Comparison of ENCODE assay signal across 8 cellular contexts in the genomic region with DNA sequence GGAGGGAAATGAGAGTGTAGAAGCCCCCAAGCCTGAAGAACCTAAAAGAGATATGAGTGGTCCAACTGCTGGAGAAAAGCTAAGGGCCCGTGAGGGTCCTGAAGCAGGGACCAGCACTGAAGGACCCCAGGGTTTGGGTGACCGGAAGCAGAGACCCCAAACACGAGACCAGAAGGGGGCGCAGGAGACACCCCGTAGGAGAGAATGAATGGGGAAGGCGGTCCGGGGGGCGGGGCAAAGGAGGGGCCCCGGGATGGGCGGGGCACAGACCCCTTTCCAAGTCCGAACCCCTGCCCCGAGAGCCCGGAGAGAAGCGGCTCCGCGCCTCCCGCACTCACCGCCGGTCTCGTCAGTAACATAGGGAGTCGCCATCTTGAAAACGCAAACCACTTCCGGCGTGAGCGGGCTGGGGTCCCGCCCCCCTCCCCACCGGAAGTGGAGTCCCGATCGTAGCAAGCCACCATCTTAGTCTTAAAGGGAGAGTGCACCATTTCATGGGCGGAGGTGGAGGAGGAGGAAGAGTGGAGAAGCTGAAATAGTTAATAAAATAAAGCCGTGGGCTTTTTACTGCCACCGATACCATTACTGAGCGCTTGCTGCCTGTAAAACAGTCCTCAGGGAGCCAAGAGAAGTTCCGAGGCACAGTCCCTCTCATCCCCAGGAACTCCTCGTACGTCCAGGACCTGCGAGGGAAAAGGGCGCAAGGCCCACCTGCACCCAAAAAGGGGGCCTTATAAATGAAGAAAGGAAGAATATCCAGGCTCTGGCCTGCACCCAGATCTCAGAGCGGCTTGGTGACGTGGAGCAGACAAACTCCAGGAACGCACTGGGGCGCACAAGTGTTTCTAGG. TPM values are rescaled to one million over a fixed set of nuclear protein-coding genes. Genes with fewer than 3 reads are reported as not detected.
DNase-seq lines count a peak whose midpoint lies in the region; ATAC-seq lines count a peak whose summit lies in the region.

No MANE protein-coding gene starts in this region.

- H3K79me1 ChIP-seq in mesenchymal stem cell (replicated peaks; ENCODE audit: low read length, poor library complexity, severe bottlenecking): peaks cover 8% of the 10 kb centered on the region

- under 1% methylated on average over 40 of the region's 42 CpGs for WGBS in mesenchymal stem cell

- H3K4ac ChIP-seq in mesenchymal stem cell (ENCODE audit: low read depth in 1 of 2, low read length in 2 of 2): peak overlapping the region; percentile 88 to 98

- DNase-seq in CMK (ENCODE audit: low read depth): peak; percentile 84
- DNase-seq in HT-29 (ENCODE audit: low spot score): peak; percentile 93
- peak; percentile 30 for DNase-seq in NK-92 (lab: John Stamatoyannopoulos, UW; ENCODE audit: unreplicated experiment)
- peak; percentile 98 for DNase-seq in activated CD8-positive, alpha-beta memory T cell treated with anti-CD3 and anti-CD28 coated beads for 24 hours
- DNase-seq in effector memory CD4-positive, alpha-beta T cell: peak; percentile 84 to 89 (median 86)
- DNase-seq in mesenchymal stem cell: peak; percentile 96
- DNase-seq in stimulated activated CD8-positive, alpha-beta memory T cell treated with anti-CD3 and anti-CD28 coated beads, Interleukin-12 subunit alpha, Interleukin-12 subunit beta, amount 100 ng/mL, for 24 hours (ENCODE audit: extremely low read depth): peak; percentile 79

- peak overlapping the region; percentile 95 for H3K4me3 ChIP-seq in effector memory CD4-positive, alpha-beta T cell (ENCODE audit: insufficient read depth, low read depth, low read length, poor library complexity, severe bottlenecking)
- H3K4me3 ChIP-seq in mesenchymal stem cell (ENCODE audit: insufficient read depth in 1 of 2, low read depth in 1 of 2, low read length in 2 of 2): peak overlapping the region; percentile 84 to 100

- peak overlapping the region in 1 of 2 experiments; percentile 94 for H3K14ac ChIP-seq in mesenchymal stem cell (ENCODE audit: low read length in 2 of 2)

- H3K9me3 ChIP-seq in effector memory CD4-positive, alpha-beta T cell (ENCODE audit: control insufficient read depth, low read length): no peaks in the 10 kb centered on the region
- H3K9me3 ChIP-seq in mesenchymal stem cell (ENCODE audit: control insufficient read depth, low read length): no peaks in the 10 kb centered on the region

- peak; percentile 38 for ATAC-seq in GM19467 (IDR thresholded peaks at IDR 0.05; ENCODE audit: unreplicated experiment)

- peak overlapping the region; percentile 65 for H4K91ac ChIP-seq in mesenchymal stem cell (ENCODE audit: low read length)

- peaks cover 19% of the 10 kb centered on the region for H3K4me1 ChIP-seq in effector memory CD4-positive, alpha-beta T cell (ENCODE audit: control insufficient read depth, insufficient read depth, low read length, poor library complexity, severe bottlenecking)
- H3K4me1 ChIP-seq in mesenchymal stem cell (ENCODE audit: control insufficient read depth, insufficient read depth, low read depth, low read length): peaks cover 13% of the 10 kb centered on the region

- peak overlapping the region; percentile 39 for H2AK5ac ChIP-seq in mesenchymal stem cell (ENCODE audit: low read length, severe bottlenecking)

- H3K36me3 ChIP-seq in effector memory CD4-positive, alpha-beta T cell (ENCODE audit: control insufficient read depth, insufficient read depth, low read length): peaks cover 8% of the 10 kb centered on the region
- H3K36me3 ChIP-seq in mesenchymal stem cell (ENCODE audit: control insufficient read depth in 1 of 2, insufficient read depth in 2 of 2, low read depth in 1 of 2, low read length in 2 of 2): peaks cover 5 to 17% of the 10 kb centered on the region in 2 experiments

- H2BK12ac ChIP-seq in mesenchymal stem cell (ENCODE audit: low read length in 2 of 2): peak overlapping the region; percentile 37 to 40

- H2BK5ac ChIP-seq in mesenchymal stem cell (ENCODE audit: low read depth, low read length, poor library complexity, severe bottlenecking): peak overlapping the region; percentile 57

- H3K18ac ChIP-seq in mesenchymal stem cell (ENCODE audit: low read depth in 1 of 2, low read length in 2 of 2): peak overlapping the region; percentile 90 to 93

- H3K27ac ChIP-seq in effector memory CD4-positive, alpha-beta T cell (ENCODE audit: insufficient read depth, low read length, poor library complexity, severe bottlenecking): peak overlapping the region; percentile 90
- H3K27ac ChIP-seq in mesenchymal stem cell (ENCODE audit: low read length, poor library complexity, severe bottlenecking): peak overlapping the region; percentile 93

- no peaks in the 10 kb centered on the region for H3K27me3 ChIP-seq in effector memory CD4-positive, alpha-beta T cell (replicated peaks; ENCODE audit: control insufficient read depth, insufficient read depth, low read length, poor library complexity, severe bottlenecking)
- no peaks in the 10 kb centered on the region for H3K27me3 ChIP-seq in mesenchymal stem cell (ENCODE audit: control insufficient read depth in 1 of 2, insufficient read depth in 1 of 2, low read length in 2 of 2)

- peak overlapping the region; percentile 80 for H2BK120ac ChIP-seq in mesenchymal stem cell (ENCODE audit: low read depth, low read length)

- peak overlapping the region; percentile 96 for H4K8ac ChIP-seq in mesenchymal stem cell (ENCODE audit: low read length)

- peak overlapping the region; percentile 80 for H3K4me2 ChIP-seq in mesenchymal stem cell (ENCODE audit: low read length, poor library complexity, severe bottlenecking)

- H3K9ac ChIP-seq in mesenchymal stem cell (ENCODE audit: low read length): peak overlapping the region; percentile 100

- H2BK15ac ChIP-seq in mesenchymal stem cell (ENCODE audit: low read depth, poor library complexity, severe bottlenecking): peak overlapping the region; percentile 76

- no peak overlapping the region for H2AFZ ChIP-seq in mesenchymal stem cell (ENCODE audit: low read depth, low read length)

- peak overlapping the region in 1 of 2 experiments; percentile 71 for H3K23ac ChIP-seq in mesenchymal stem cell (ENCODE audit: low read length in 2 of 2)

RNA-seq across cellular contexts. Expression of a gene that starts 0.7 kb away (rescaled TPM):
- 50.5 and 52.1 TPM in 2 replicates for total RNA-seq in HT-29 (2014; rRNA removed; shearing (Covaris generic))
- 26.1 TPM for polyA plus RNA-seq in mesenchymal stem cell (2013, experiment 1 of 2)
- 29.0 TPM for polyA plus RNA-seq in mesenchymal stem cell (2013, experiment 2 of 2)

RNA-seq across cellular contexts. Expression of a gene that starts 4.0 kb away (rescaled TPM):
- total RNA-seq in HT-29 (2014; rRNA removed; shearing (Covaris generic)): 5.5 and 5.9 TPM in 2 replicates
- 32.7 TPM for polyA plus RNA-seq in mesenchymal stem cell (2013, experiment 1 of 2)
- 33.5 TPM for polyA plus RNA-seq in mesenchymal stem cell (2013, experiment 2 of 2)

RNA-seq across cellular contexts. Expression of a gene that starts 38.9 kb away (rescaled TPM):
- 2.7 and 7.6 TPM in 2 replicates for total RNA-seq in HT-29 (2014; rRNA removed; shearing (Covaris generic))
- 0.26 TPM for polyA plus RNA-seq in mesenchymal stem cell (2013, experiment 1 of 2)
- 0.81 TPM for polyA plus RNA-seq in mesenchymal stem cell (2013, experiment 2 of 2)

RNA-seq across cellular contexts. Expression of a gene that starts 39.7 kb away (rescaled TPM):
- 46.8 and 49.4 TPM in 2 replicates for total RNA-seq in HT-29 (2014; rRNA removed; shearing (Covaris generic))
- 24.1 TPM for polyA plus RNA-seq in mesenchymal stem cell (2013, experiment 1 of 2)
- 20.7 TPM for polyA plus RNA-seq in mesenchymal stem cell (2013, experiment 2 of 2)

RNA-seq across cellular contexts. Expression of a gene that starts 46.9 kb away (rescaled TPM):
- 32.1 and 35.0 TPM in 2 replicates for total RNA-seq in HT-29 (2014; rRNA removed; shearing (Covaris generic))
- polyA plus RNA-seq in mesenchymal stem cell (2013, experiment 1 of 2): 108 TPM
- 107 TPM for polyA plus RNA-seq in mesenchymal stem cell (2013, experiment 2 of 2)

Comparison
In these comparisons a context has a peak if more than half of its experiments do, and no peak if none do; other contexts are left out.
1. Peak in every context shown above with its lines: DNase-seq, ATAC-seq, H3K4me3 ChIP-seq and H3K27ac ChIP-seq.
2. DNase-seq: peak in every context shown above with its lines; median percentile 98 in activated CD8-positive, alpha-beta memory T cell treated with anti-CD3 and anti-CD28 coated beads for 24 hours; 96 in mesenchymal stem cell; 93 in HT-29; 86 in effector memory CD4-positive, alpha-beta T cell; 84 in CMK; 79 in stimulated activated CD8-positive, alpha-beta memory T cell treated with anti-CD3 and anti-CD28 coated beads, Interleukin-12 subunit alpha, Interleukin-12 subunit beta, amount 100 ng/mL, for 24 hours; 30 in NK-92.